ENCODE assay signal across 1 cellular context in genomic region chr7:28369523-28369922, GRCh38.
TF ChIP-seq lines count a peak whose summit lies in the region.

No MANE protein-coding gene starts in this region.

TF ChIP-seq in WTC11, 78 proteins besides CTCF, POLR2A, EP300 and RAD21 (continued from another document):
- TF ChIP-seq AFF4 (CRISPR knock-in tag; IDR thresholded peaks at IDR 0.05; ENCODE audit: borderline replicate concordance), result no peak
- no peak for TF ChIP-seq MYBL2 (CRISPR knock-in tag; IDR thresholded peaks at IDR 0.05)
- TF ChIP-seq, protein P1, sequence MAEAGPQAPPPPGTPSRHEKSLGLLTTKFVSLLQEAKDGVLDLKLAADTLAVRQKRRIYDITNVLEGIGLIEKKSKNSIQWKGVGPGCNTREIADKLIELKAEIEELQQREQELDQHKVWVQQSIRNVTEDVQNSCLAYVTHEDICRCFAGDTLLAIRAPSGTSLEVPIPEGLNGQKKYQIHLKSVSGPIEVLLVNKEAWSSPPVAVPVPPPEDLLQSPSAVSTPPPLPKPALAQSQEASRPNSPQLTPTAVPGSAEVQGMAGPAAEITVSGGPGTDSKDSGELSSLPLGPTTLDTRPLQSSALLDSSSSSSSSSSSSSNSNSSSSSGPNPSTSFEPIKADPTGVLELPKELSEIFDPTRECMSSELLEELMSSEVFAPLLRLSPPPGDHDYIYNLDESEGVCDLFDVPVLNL (CRISPR knock-in tag; IDR thresholded peaks at IDR 0.05; ENCODE audit: borderline replicate concordance, low read depth), result no peak
- TF ChIP-seq TP53 (CRISPR knock-in tag; IDR thresholded peaks at IDR 0.05), result no peak
- no peak for TF ChIP-seq CREB1 (CRISPR knock-in tag; IDR thresholded peaks at IDR 0.05)
- no peak for TF ChIP-seq CREM (CRISPR knock-in tag; IDR thresholded peaks at IDR 0.05)
- no peak for TF ChIP-seq JAZF1 (CRISPR knock-in tag; IDR thresholded peaks at IDR 0.05)
- TF ChIP-seq, protein P2, sequence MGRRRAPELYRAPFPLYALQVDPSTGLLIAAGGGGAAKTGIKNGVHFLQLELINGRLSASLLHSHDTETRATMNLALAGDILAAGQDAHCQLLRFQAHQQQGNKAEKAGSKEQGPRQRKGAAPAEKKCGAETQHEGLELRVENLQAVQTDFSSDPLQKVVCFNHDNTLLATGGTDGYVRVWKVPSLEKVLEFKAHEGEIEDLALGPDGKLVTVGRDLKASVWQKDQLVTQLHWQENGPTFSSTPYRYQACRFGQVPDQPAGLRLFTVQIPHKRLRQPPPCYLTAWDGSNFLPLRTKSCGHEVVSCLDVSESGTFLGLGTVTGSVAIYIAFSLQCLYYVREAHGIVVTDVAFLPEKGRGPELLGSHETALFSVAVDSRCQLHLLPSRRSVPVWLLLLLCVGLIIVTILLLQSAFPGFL (CRISPR knock-in tag; IDR thresholded peaks at IDR 0.05; ENCODE audit: borderline replicate concordance), result no peak
TF ChIP-seq in WTC11: peak in this region for 0.
